Comparison of ENCODE assay signal across 1 cellular context in genomic region chr10:13483073-13483472, GRCh38.
TF ChIP-seq lines count a peak whose summit lies in the region.

No MANE protein-coding gene starts in this region.

TF ChIP-seq in GM12878, 131 proteins besides CTCF, POLR2A, EP300 and RAD21 (continued from another document):
- no peak for TF ChIP-seq KAT2A (conservative IDR thresholded peaks at IDR 0.05; ENCODE audit: control insufficient read depth, low read depth, low read length)
- no peak for TF ChIP-seq ZNF384 (IDR thresholded peaks at IDR 0.05; ENCODE audit: borderline replicate concordance, low read depth, low read length)
- TF ChIP-seq EZH2 (IDR thresholded peaks at IDR 0.05; ENCODE audit: borderline replicate concordance, control insufficient read depth, low read depth, low read length), result no peak
- TF ChIP-seq CHD4 (IDR thresholded peaks at IDR 0.05), result no peak
- TF ChIP-seq RB1 (IDR thresholded peaks at IDR 0.05; ENCODE audit: borderline replicate concordance), result no peak
- TF ChIP-seq SRF (IDR thresholded peaks at IDR 0.05; ENCODE audit: low read depth in 2 of 2, low read length in 2 of 2), result no peak
- TF ChIP-seq TCF12 (IDR thresholded peaks at IDR 0.05; ENCODE audit: low read depth, low read length), result no peak
- TF ChIP-seq DPF2 (IDR thresholded peaks at IDR 0.05), result peak; percentile 49; the same call in 1 of the 2 replicates
- TF ChIP-seq SUPT20H (IDR thresholded peaks at IDR 0.05; ENCODE audit: borderline replicate concordance, control insufficient read depth, low read depth, low read length), result no peak
- no peak for TF ChIP-seq MEF2B (IDR thresholded peaks at IDR 0.05; ENCODE audit: partially characterized antibody, poor library complexity, severe bottlenecking)
- TF ChIP-seq NFIC (IDR thresholded peaks at IDR 0.05; ENCODE audit: low read depth, low read length), result no peak
- no peak for TF ChIP-seq IRF5 (IDR thresholded peaks at IDR 0.05; ENCODE audit: borderline replicate concordance)
- TF ChIP-seq BRCA1 (IDR thresholded peaks at IDR 0.05; ENCODE audit: low read depth, low read length), result no peak
- no peak for TF ChIP-seq POU2F2 (IDR thresholded peaks at IDR 0.05; ENCODE audit: borderline replicate concordance, low read depth, low read length)
- TF ChIP-seq CREM (IDR thresholded peaks at IDR 0.05; ENCODE audit: low read depth), result 0 out of 2 replicates have a peak, but pooled peaks have one; percentile 15
- peak; percentile 61; the same call in 1 of the 2 replicates for TF ChIP-seq SPI1 (IDR thresholded peaks at IDR 0.05; ENCODE audit: borderline replicate concordance, insufficient read depth, low read depth, low read length)
- TF ChIP-seq PML (IDR thresholded peaks at IDR 0.05; ENCODE audit: low read length), result no peak
- no peak for TF ChIP-seq RCOR1 (conservative IDR thresholded peaks at IDR 0.05; ENCODE audit: low read depth, low read length)
- TF ChIP-seq SIX5 (IDR thresholded peaks at IDR 0.05; ENCODE audit: low read depth, low read length, severe bottlenecking), result no peak
- TF ChIP-seq NFXL1 (IDR thresholded peaks at IDR 0.05; ENCODE audit: borderline replicate concordance), result no peak
- TF ChIP-seq PRDM15 (CRISPR knock-in tag; IDR thresholded peaks at IDR 0.05), result no peak
- no peak for TF ChIP-seq PAX8 (IDR thresholded peaks at IDR 0.05)
- no peak for TF ChIP-seq ETV6 (conservative IDR thresholded peaks at IDR 0.05 in 1 of 2, IDR thresholded peaks at IDR 0.05 in 1 of 2; ENCODE audit: borderline replicate concordance in 1 of 2, low read depth in 1 of 2)
- TF ChIP-seq IKZF1 (conservative IDR thresholded peaks at IDR 0.05), result no peak
- TF ChIP-seq YBX1 (IDR thresholded peaks at IDR 0.05), result no peak
- no peak for TF ChIP-seq BMI1 (IDR thresholded peaks at IDR 0.05; ENCODE audit: borderline replicate concordance)
- TF ChIP-seq FOXK2 (IDR thresholded peaks at IDR 0.05), result no peak
- TF ChIP-seq SREBF2 (IDR thresholded peaks at IDR 0.05; ENCODE audit: low read length), result no peak
- no peak for TF ChIP-seq KDM1A (IDR thresholded peaks at IDR 0.05; ENCODE audit: borderline replicate concordance)
- TF ChIP-seq ZBED1 (IDR thresholded peaks at IDR 0.05; ENCODE audit: borderline replicate concordance), result no peak
- TF ChIP-seq NR2C1 (IDR thresholded peaks at IDR 0.05), result no peak
- no peak for TF ChIP-seq SMAD1 (IDR thresholded peaks at IDR 0.05; ENCODE audit: low read depth, partially characterized antibody)
- TF ChIP-seq GABPA (IDR thresholded peaks at IDR 0.05; ENCODE audit: low read depth), result no peak
- no peak for TF ChIP-seq HCFC1 (IDR thresholded peaks at IDR 0.05; ENCODE audit: low read length)
- TF ChIP-seq TARDBP (IDR thresholded peaks at IDR 0.05; ENCODE audit: borderline replicate concordance), result no peak
- TF ChIP-seq YY1 (IDR thresholded peaks at IDR 0.05; ENCODE audit: low read depth, low read length), result no peak
- no peak for TF ChIP-seq ZNF217 (IDR thresholded peaks at IDR 0.05)
- no peak for TF ChIP-seq STAT1 (conservative IDR thresholded peaks at IDR 0.05)
- no peak for TF ChIP-seq POLR2AphosphoS5 (IDR thresholded peaks at IDR 0.05; ENCODE audit: low read length)
- no peak for TF ChIP-seq CHD1 (IDR thresholded peaks at IDR 0.05; ENCODE audit: low read depth, low read length)
- TF ChIP-seq WRNIP1 (IDR thresholded peaks at IDR 0.05; ENCODE audit: borderline replicate concordance, low read depth, low read length), result no peak
- no peak for TF ChIP-seq HDGF (IDR thresholded peaks at IDR 0.05)
- no peak for TF ChIP-seq USF1 (IDR thresholded peaks at IDR 0.05; ENCODE audit: borderline replicate concordance, extremely low read length, insufficient read depth, low read depth, low read length)
- TF ChIP-seq ATF7 (IDR thresholded peaks at IDR 0.05; ENCODE audit: low read depth), result peak; percentile 52; the same call in 1 of the 2 replicates
- TF ChIP-seq BHLHE40 (IDR thresholded peaks at IDR 0.05; ENCODE audit: borderline replicate concordance in 1 of 2, low read depth in 2 of 2, low read length in 1 of 2), result no peak
- no peak for TF ChIP-seq MAX (IDR thresholded peaks at IDR 0.05; ENCODE audit: low read depth, low read length)
- no peak for TF ChIP-seq SUZ12 (IDR thresholded peaks at IDR 0.05; ENCODE audit: unreplicated experiment)
- TF ChIP-seq SMAD5 (IDR thresholded peaks at IDR 0.05; ENCODE audit: low read depth), result no peak
- peak; percentile 56; the same call in 1 of the 2 replicates for TF ChIP-seq JUNB (IDR thresholded peaks at IDR 0.05)
- peak; percentile 80 for TF ChIP-seq NR2F1 (conservative IDR thresholded peaks at IDR 0.05)
- no peak for TF ChIP-seq EED (IDR thresholded peaks at IDR 0.05; ENCODE audit: low read depth)
